9 cellular contexts compared by ENCODE assay signal in genomic region chr2:178514664-178515063, GRCh38. TPM values are rescaled to one million over a fixed set of nuclear protein-coding genes. Genes with fewer than 3 reads are reported as not detected.
A peak's percentile ranks its signal among the peaks of the same experiment; 100 is the strongest.
DNase-seq lines count a peak whose midpoint lies in the region; ATAC-seq, FAIRE-seq and TF ChIP-seq lines count a peak whose summit lies in the region.
"Had no signal": no experiment of that assay in that cellular context is flagged by ENCODE, and none has a peak within 500 bp of the region (broad histone marks: within the 10 kb centered on the region; RNA-seq: fewer than 3 reads in every experiment).

No MANE protein-coding gene starts in this region.

- dilution Hi-C loops in endothelial cell of umbilical vein (cut with MboI; ENCODE audit: extremely low pct_ligation_motif_present, low sequenced_read_pairs), result no loop called here

- no peaks in the 10 kb centered on the region for H4K20me1 ChIP-seq in endothelial cell of umbilical vein (replicated peaks; ENCODE audit: control insufficient read depth, extremely low read depth, insufficient read depth, low read length)

- CTCF ChIA-PET in CD4-positive, alpha-beta memory T cell (lab: Charles Lee; ENCODE audit: partially characterized antibody), result no interaction called here
- CTCF ChIA-PET in endothelial cell of umbilical vein (lab: Charles Lee), result no interaction called here

- TF ChIP-seq CTCF in RWPE2 (IDR thresholded peaks at IDR 0.05; ENCODE audit: poor library complexity, severe bottlenecking) (no peak), endothelial cell of umbilical vein (IDR thresholded peaks at IDR 0.05; ENCODE audit: extremely low read depth in 1 of 2, insufficient read depth in 1 of 2, low read depth in 1 of 2, low read length in 2 of 2) (no peak), colonic mucosa (IDR thresholded peaks at IDR 0.05) (no peak)

- H3K36me3 Mint-ChIP-seq in CD4-positive, alpha-beta memory T cell, result peaks cover 24 to 33% of the 10 kb centered on the region in 2 donors

- H3K18ac ChIP-seq in neuronal stem cell (ENCODE audit: low read length) (no peak overlapping the region), trophoblast cell (ENCODE audit: low read length) (no peak overlapping the region)

- no peaks in the 10 kb centered on the region for H3K79me1 ChIP-seq in neuronal stem cell (ENCODE audit: low read depth, low read length)
- no peaks in the 10 kb centered on the region for H3K79me1 ChIP-seq in trophoblast cell (ENCODE audit: low read length)

- no CpG with 5 or more reads among the region's 2 CpGs for WGBS in neuronal stem cell (ENCODE audit: extremely low coverage in 2 of 2, insufficient read length in 2 of 2, insufficient replicate concordance in 1 of 2), 2 donors
- no CpG with 5 or more reads among the region's 2 CpGs for WGBS in trophoblast cell (ENCODE audit: extremely low coverage, insufficient coverage, insufficient read length)

- H2AK5ac ChIP-seq in neuronal stem cell (ENCODE audit: low read depth, low read length) (no peak overlapping the region), trophoblast cell (ENCODE audit: low read length) (no peak overlapping the region)

- no peak overlapping the region for H2AFZ ChIP-seq in endothelial cell of umbilical vein (ENCODE audit: low read depth, low read length)
- no peak overlapping the region for H2AFZ ChIP-seq in neuronal stem cell (ENCODE audit: low read length)
- H2AFZ ChIP-seq in trophoblast cell (ENCODE audit: insufficient read depth, low read length, poor library complexity), result no peak overlapping the region

- peak overlapping the region in 3 of 7 donors; percentile 25 to 51 (median 29) for H3K27ac Mint-ChIP-seq in CD4-positive, alpha-beta memory T cell

- no peaks in the 10 kb centered on the region for H3K9me3 ChIP-seq in CD4-positive, alpha-beta memory T cell (ENCODE audit: control insufficient read depth in 1 of 2, low read length in 2 of 2)
- H3K9me3 ChIP-seq in RWPE2 (ENCODE audit: severe bottlenecking) (no peaks in the 10 kb centered on the region), endothelial cell of umbilical vein (replicated peaks; ENCODE audit: control insufficient read depth, insufficient read depth, low read length) (no peaks in the 10 kb centered on the region), colonic mucosa (no peaks in the 10 kb centered on the region), neuronal stem cell (replicated peaks in 1 of 2; ENCODE audit: control insufficient read depth in 2 of 2, insufficient read depth in 1 of 2, low read depth in 1 of 2, low read length in 2 of 2) (peaks cover 4 to 5% of the 10 kb centered on the region in 2 donors), trophoblast cell (ENCODE audit: insufficient read depth, low read depth, low read length) (no peaks in the 10 kb centered on the region)

- no TSS peak for BruUV-seq in endothelial cell of umbilical vein (replicated peaks; lab: Mats Ljungman, UMichigan)

- H4K8ac ChIP-seq in neuronal stem cell (ENCODE audit: low read depth, low read length), result no peak overlapping the region
- H4K8ac ChIP-seq in trophoblast cell (ENCODE audit: low read depth, low read length), result no peak overlapping the region

- no peaks in the 10 kb centered on the region for H3K27me3 Mint-ChIP-seq in CD4-positive, alpha-beta memory T cell

- peaks cover 9 to 24% (median 15%) of the 10 kb centered on the region in 4 donors for H3K4me1 Mint-ChIP-seq in CD4-positive, alpha-beta memory T cell

- H2BK12ac ChIP-seq in neuronal stem cell (ENCODE audit: low read length) (no peak overlapping the region), trophoblast cell (ENCODE audit: low read length) (no peak overlapping the region)

- no peaks in the 10 kb centered on the region for H3K79me2 ChIP-seq in endothelial cell of umbilical vein (ENCODE audit: control insufficient read depth, insufficient read depth, low read length)
- H3K79me2 ChIP-seq in trophoblast cell (ENCODE audit: control insufficient read depth, insufficient read depth, low read length, poor library complexity), result no peaks in the 10 kb centered on the region

- ATAC-seq in GM21717 (IDR thresholded peaks at IDR 0.05; ENCODE audit: unreplicated experiment) (peak; percentile 63), RWPE2 (ENCODE audit: low read depth) (peak; percentile 97)

- H3K4me2 ChIP-seq in endothelial cell of umbilical vein (ENCODE audit: insufficient read depth, low read length) (no peak overlapping the region), neuronal stem cell (ENCODE audit: insufficient read depth, low read length, poor library complexity, severe bottlenecking) (no peak overlapping the region), trophoblast cell (ENCODE audit: low read length) (no peak overlapping the region)

- no peak overlapping the region for H2BK120ac ChIP-seq in neuronal stem cell (ENCODE audit: low read depth, low read length)
- no peak overlapping the region for H2BK120ac ChIP-seq in trophoblast cell (ENCODE audit: insufficient read depth, low read length, poor library complexity)

- TF ChIP-seq POLR2A in endothelial cell of umbilical vein (IDR thresholded peaks at IDR 0.05; ENCODE audit: low read depth, low read length), result no peak

- no peaks in the 10 kb centered on the region for H3K9me1 ChIP-seq in endothelial cell of umbilical vein (replicated peaks; ENCODE audit: control insufficient read depth, extremely low read depth, insufficient read depth, low read length)

- no peaks in the 10 kb centered on the region for H3K36me3 ChIP-seq in CD4-positive, alpha-beta memory T cell (ENCODE audit: insufficient read depth, low read length)
- H3K36me3 ChIP-seq in RWPE2 (ENCODE audit: low read depth) (peaks cover 9% of the 10 kb centered on the region; the same call in 1 of the 2 replicates), endothelial cell of umbilical vein (ENCODE audit: control insufficient read depth in 2 of 2, extremely low read depth in 1 of 2, insufficient read depth in 2 of 2, low read length in 2 of 2) (peaks cover 0 to 6% of the 10 kb centered on the region in 2 experiments), colonic mucosa (no peaks in the 10 kb centered on the region), neuronal stem cell (replicated peaks in 1 of 2; ENCODE audit: control insufficient read depth in 2 of 2, insufficient read depth in 2 of 2, low read length in 2 of 2) (peaks cover 0 to 26% of the 10 kb centered on the region in 2 donors), trophoblast cell (ENCODE audit: control insufficient read depth in 1 of 2, insufficient read depth in 2 of 2, low read length in 2 of 2) (peaks cover 2 to 5% of the 10 kb centered on the region in 2 experiments)

- H4K12ac ChIP-seq in trophoblast cell (ENCODE audit: low read depth, low read length), result no peak overlapping the region

- H3K4ac ChIP-seq in neuronal stem cell (ENCODE audit: low read length) (no peak overlapping the region), trophoblast cell (ENCODE audit: low read depth, low read length) (no peak overlapping the region)

- H4K91ac ChIP-seq in neuronal stem cell (ENCODE audit: low read depth, low read length, poor library complexity), result no peak overlapping the region
- H4K91ac ChIP-seq in trophoblast cell (ENCODE audit: low read depth, low read length), result no peak overlapping the region

- H3K9ac ChIP-seq in endothelial cell of umbilical vein (replicated peaks; ENCODE audit: extremely low read depth, insufficient read depth, low read length), result no peak overlapping the region
- no peak overlapping the region for H3K9ac ChIP-seq in colonic mucosa (ENCODE audit: low read depth in 2 of 2, low read length in 2 of 2)
- H3K9ac ChIP-seq in neuronal stem cell (ENCODE audit: low read depth, low read length, poor library complexity), result no peak overlapping the region
- no peak overlapping the region for H3K9ac ChIP-seq in trophoblast cell (ENCODE audit: low read length)

- H3K14ac ChIP-seq in neuronal stem cell (ENCODE audit: low read length) (no peak overlapping the region), trophoblast cell (ENCODE audit: low read length) (no peak overlapping the region)

- no peak for FAIRE-seq in endothelial cell of umbilical vein (lab: Jason Lieb, UNC)

- no peaks in the 10 kb centered on the region for H3K9me3 Mint-ChIP-seq in CD4-positive, alpha-beta memory T cell

- H3K27ac ChIP-seq in CD4-positive, alpha-beta memory T cell (ENCODE audit: low read depth, low read length), result no peak overlapping the region
- peak overlapping the region; percentile 52 for H3K27ac ChIP-seq in RWPE2 (ENCODE audit: poor library complexity, severe bottlenecking)
- H3K27ac ChIP-seq in endothelial cell of umbilical vein (ENCODE audit: insufficient read depth, low read depth, low read length), result no peak overlapping the region
- H3K27ac ChIP-seq in colonic mucosa, result no peak overlapping the region
- no peak overlapping the region for H3K27ac ChIP-seq in neuronal stem cell (replicated peaks; ENCODE audit: low read length)
- H3K27ac ChIP-seq in trophoblast cell (ENCODE audit: low read depth, low read length), result no peak overlapping the region

- POLR2A ChIA-PET in CD4-positive, alpha-beta memory T cell (lab: Charles Lee; ENCODE audit: partially characterized antibody), result no interaction called here
- POLR2A ChIA-PET in endothelial cell of umbilical vein (lab: Charles Lee), result no interaction called here

- peak overlapping the region in 2 of 8 donors; percentile 1 to 8 for H3K4me3 Mint-ChIP-seq in CD4-positive, alpha-beta memory T cell

- H3K23ac ChIP-seq in neuronal stem cell (ENCODE audit: low read depth, low read length, poor library complexity) (no peak overlapping the region), trophoblast cell (ENCODE audit: low read length) (no peak overlapping the region)

- DNase-seq in CD4-positive, alpha-beta memory T cell, result peak; percentile 17 to 60 (median 26)
- DNase-seq in RWPE2 (ENCODE audit: low spot score) (no peak), endothelial cell of umbilical vein (ENCODE audit: low read depth, low spot score) (no peak), colonic mucosa (no peak), neuronal stem cell (ENCODE audit: low spot score) (no peak), trophoblast cell (no peak)
- DNase-seq in NK-92 treated with Interleukin-12 subunit alpha and Interleukin-12 subunit beta, amount 100 ng/mL, for 24 hours (lab: John Stamatoyannopoulos, UW), result no peak
- DNase-seq: SHP77 treated with DMSO at 0.1 percent for 48 hours had no signal

- no peaks in the 10 kb centered on the region for H3K27me3 ChIP-seq in CD4-positive, alpha-beta memory T cell (ENCODE audit: insufficient read depth, low read length)
- H3K27me3 ChIP-seq in RWPE2 (ENCODE audit: insufficient read depth, poor library complexity, severe bottlenecking) (no peaks in the 10 kb centered on the region), endothelial cell of umbilical vein (ENCODE audit: control insufficient read depth in 2 of 2, insufficient read depth in 2 of 2, low read length in 2 of 2) (no peaks in the 10 kb centered on the region), colonic mucosa (no peaks in the 10 kb centered on the region), neuronal stem cell (ENCODE audit: control insufficient read depth in 3 of 3, insufficient read depth in 3 of 3, low read depth in 1 of 3, low read length in 3 of 3) (no peaks in the 10 kb centered on the region), trophoblast cell (ENCODE audit: insufficient read depth, low read length) (no peaks in the 10 kb centered on the region)

- intact Hi-C loops in CD4-positive, alpha-beta memory T cell (cut with micrococcal nuclease), result no loop called here
- intact Hi-C loops in endothelial cell of umbilical vein (cut with micrococcal nuclease) (no loop called here), colonic mucosa (cut with DNase I) (no loop called here)

- H2BK5ac ChIP-seq in neuronal stem cell (ENCODE audit: low read length) (no peak overlapping the region), trophoblast cell (ENCODE audit: low read depth, low read length, poor library complexity) (no peak overlapping the region)

- H3K4me1 ChIP-seq in CD4-positive, alpha-beta memory T cell (ENCODE audit: insufficient read depth, low read length), result peaks cover 16% of the 10 kb centered on the region
- H3K4me1 ChIP-seq in RWPE2 (ENCODE audit: insufficient read depth, poor library complexity, severe bottlenecking) (peaks cover 14% of the 10 kb centered on the region), endothelial cell of umbilical vein (ENCODE audit: control insufficient read depth, extremely low read depth, insufficient read depth, low read length) (no peaks in the 10 kb centered on the region), colonic mucosa (no peaks in the 10 kb centered on the region), neuronal stem cell (ENCODE audit: control insufficient read depth in 2 of 2, insufficient read depth in 1 of 2, low read depth in 1 of 2, low read length in 2 of 2) (peaks cover 2 to 6% of the 10 kb centered on the region in 2 donors), trophoblast cell (ENCODE audit: control insufficient read depth in 1 of 2, insufficient read depth in 2 of 2, low read length in 2 of 2) (no peaks in the 10 kb centered on the region)

- H3K4me3 ChIP-seq in CD4-positive, alpha-beta memory T cell (ENCODE audit: low read length in 2 of 2), result no peak overlapping the region
- H3K4me3 ChIP-seq in RWPE2 (ENCODE audit: severe bottlenecking) (no peak overlapping the region), endothelial cell of umbilical vein (replicated peaks in 1 of 3; ENCODE audit: insufficient read depth in 1 of 3, low read depth in 1 of 3, low read length in 3 of 3) (no peak overlapping the region), colonic mucosa (no peak overlapping the region), neuronal stem cell (ENCODE audit: low read length in 2 of 2) (no peak overlapping the region), trophoblast cell (ENCODE audit: low read depth, low read length) (no peak overlapping the region)

- no peak overlapping the region for H2BK15ac ChIP-seq in neuronal stem cell (ENCODE audit: low read length)

RNA-seq across cellular contexts. Expression of gene PLEKHA3, which starts 34.4 kb away (rescaled TPM):
- 10 to 100 TPM; 30.1 to 31.9 TPM for total RNA-seq in CD4-positive, alpha-beta memory T cell
- 10 to 100 TPM; 28.8 to 35.8 TPM for polyA plus RNA-seq in CD4-positive, alpha-beta memory T cell
- 24.6 and 26.6 TPM in 2 replicates for total RNA-seq in endothelial cell of umbilical vein
- polyA plus RNA-seq in endothelial cell of umbilical vein, result 2.7 and 4.1 TPM in 2 replicates
- 8.2 and 9.5 TPM in 2 replicates for polyA plus RNA-seq in endothelial cell of umbilical vein (2011; cell fraction: cytosol; rRNA removed)
- 5.2 and 10.8 TPM in 2 replicates for polyA plus RNA-seq in endothelial cell of umbilical vein (2011; cell fraction: nucleus; rRNA removed)
- polyA plus RNA-seq in endothelial cell of umbilical vein (2012), result 11.3 and 15.2 TPM in 2 replicates
- polyA minus RNA-seq in endothelial cell of umbilical vein, result 7.1 and 10.3 TPM in 2 replicates
- polyA minus RNA-seq in endothelial cell of umbilical vein (2011; cell fraction: cytosol; rRNA and poly(A)+ RNA removed), result 3.6 TPM
- polyA minus RNA-seq in endothelial cell of umbilical vein (2011; cell fraction: nucleus; rRNA and poly(A)+ RNA removed), result 7.2 and 9.5 TPM in 2 replicates
- 10 to 100 TPM; 19.3 to 26.1 TPM for total RNA-seq in colonic mucosa
- 23.5 TPM for polyA plus RNA-seq in neuronal stem cell (2013, experiment 1 of 2)
- 25.0 TPM for polyA plus RNA-seq in neuronal stem cell (2013, experiment 2 of 2)
- 9.1 and 9.4 TPM in 2 replicates for polyA plus RNA-seq in trophoblast cell (2013)

RNA-seq across cellular contexts. Expression of gene FKBP7, which starts 36.3 kb away (rescaled TPM):
- total RNA-seq in CD4-positive, alpha-beta memory T cell, result under 1 TPM; 0.79 to 0.80 TPM
- 1 to 10 TPM; 2.1 to 2.2 TPM for polyA plus RNA-seq in CD4-positive, alpha-beta memory T cell
- total RNA-seq in endothelial cell of umbilical vein (18.3 and 20.5 TPM in 2 replicates), colonic mucosa (1 to 10 TPM; 2.6 to 3.9 TPM)
- polyA plus RNA-seq in endothelial cell of umbilical vein, result 9.4 and 11.2 TPM in 2 replicates
- 23.1 and 23.8 TPM in 2 replicates for polyA plus RNA-seq in endothelial cell of umbilical vein (2011; cell fraction: cytosol; rRNA removed)
- 8.7 and 10.0 TPM in 2 replicates for polyA plus RNA-seq in endothelial cell of umbilical vein (2011; cell fraction: nucleus; rRNA removed)
- 30.3 and 33.7 TPM in 2 replicates for polyA plus RNA-seq in endothelial cell of umbilical vein (2012)
- 5.9 and 9.9 TPM in 2 replicates for polyA minus RNA-seq in endothelial cell of umbilical vein
- not detected for polyA minus RNA-seq in endothelial cell of umbilical vein (2011; cell fraction: cytosol; rRNA and poly(A)+ RNA removed)
- polyA minus RNA-seq in endothelial cell of umbilical vein (2011; cell fraction: nucleus; rRNA and poly(A)+ RNA removed), result 3.7 and 4.2 TPM in 2 replicates
- 27.1 TPM for polyA plus RNA-seq in neuronal stem cell (2013, experiment 1 of 2)
- polyA plus RNA-seq in neuronal stem cell (2013, experiment 2 of 2), result 28.5 TPM
- 14.8 and 16.9 TPM in 2 replicates for polyA plus RNA-seq in trophoblast cell (2013)

Comparison
In these comparisons a context has a peak if more than half of its experiments do, and no peak if none do; other contexts are left out.
1. DNase-seq: peak in CD4-positive, alpha-beta memory T cell (5 of 5); none in RWPE2 (single experiment), endothelial cell of umbilical vein (single experiment), NK-92 treated with Interleukin-12 subunit alpha and Interleukin-12 subunit beta, amount 100 ng/mL, for 24 hours (single experiment), colonic mucosa (single experiment), neuronal stem cell (single experiment) and trophoblast cell (0 of 2).